8 cellular contexts compared by ENCODE assay signal in genomic region chr10:119080521-119081259, GRCh38. TPM values are rescaled to one million over a fixed set of nuclear protein-coding genes. Genes with fewer than 3 reads are reported as not detected.
DNase-seq lines count a peak whose midpoint lies in the region; ATAC-seq and TF ChIP-seq lines count a peak whose summit lies in the region.

A gene with protein sequence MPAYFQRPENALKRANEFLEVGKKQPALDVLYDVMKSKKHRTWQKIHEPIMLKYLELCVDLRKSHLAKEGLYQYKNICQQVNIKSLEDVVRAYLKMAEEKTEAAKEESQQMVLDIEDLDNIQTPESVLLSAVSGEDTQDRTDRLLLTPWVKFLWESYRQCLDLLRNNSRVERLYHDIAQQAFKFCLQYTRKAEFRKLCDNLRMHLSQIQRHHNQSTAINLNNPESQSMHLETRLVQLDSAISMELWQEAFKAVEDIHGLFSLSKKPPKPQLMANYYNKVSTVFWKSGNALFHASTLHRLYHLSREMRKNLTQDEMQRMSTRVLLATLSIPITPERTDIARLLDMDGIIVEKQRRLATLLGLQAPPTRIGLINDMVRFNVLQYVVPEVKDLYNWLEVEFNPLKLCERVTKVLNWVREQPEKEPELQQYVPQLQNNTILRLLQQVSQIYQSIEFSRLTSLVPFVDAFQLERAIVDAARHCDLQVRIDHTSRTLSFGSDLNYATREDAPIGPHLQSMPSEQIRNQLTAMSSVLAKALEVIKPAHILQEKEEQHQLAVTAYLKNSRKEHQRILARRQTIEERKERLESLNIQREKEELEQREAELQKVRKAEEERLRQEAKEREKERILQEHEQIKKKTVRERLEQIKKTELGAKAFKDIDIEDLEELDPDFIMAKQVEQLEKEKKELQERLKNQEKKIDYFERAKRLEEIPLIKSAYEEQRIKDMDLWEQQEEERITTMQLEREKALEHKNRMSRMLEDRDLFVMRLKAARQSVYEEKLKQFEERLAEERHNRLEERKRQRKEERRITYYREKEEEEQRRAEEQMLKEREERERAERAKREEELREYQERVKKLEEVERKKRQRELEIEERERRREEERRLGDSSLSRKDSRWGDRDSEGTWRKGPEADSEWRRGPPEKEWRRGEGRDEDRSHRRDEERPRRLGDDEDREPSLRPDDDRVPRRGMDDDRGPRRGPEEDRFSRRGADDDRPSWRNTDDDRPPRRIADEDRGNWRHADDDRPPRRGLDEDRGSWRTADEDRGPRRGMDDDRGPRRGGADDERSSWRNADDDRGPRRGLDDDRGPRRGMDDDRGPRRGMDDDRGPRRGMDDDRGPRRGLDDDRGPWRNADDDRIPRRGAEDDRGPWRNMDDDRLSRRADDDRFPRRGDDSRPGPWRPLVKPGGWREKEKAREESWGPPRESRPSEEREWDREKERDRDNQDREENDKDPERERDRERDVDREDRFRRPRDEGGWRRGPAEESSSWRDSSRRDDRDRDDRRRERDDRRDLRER (N-terminal part only) (minus strand): TSS chr10:119080817. CDS start chr10:119080676, 141 bp downstream.

- WGBS in hepatocyte (ENCODE audit: low lambda C conversion rate, missing lambda C conversion rate): under 1% methylated on average over 72 of the region's 74 CpGs
- 0 to 1% methylated on average over 69 to 74 of the region's 74 CpGs for WGBS in aorta, 2 donors

- peaks cover 52% of the 10 kb centered on the region for H3K79me2 ChIP-seq in hepatocyte

- TF ChIP-seq CTCF in astrocyte of the cerebellum (IDR thresholded peaks at IDR 0.05; ENCODE audit: low read depth, low read length, missing control alignments): no peak
- no peak for TF ChIP-seq CTCF in hepatocyte (IDR thresholded peaks at IDR 0.05; ENCODE audit: poor library complexity)

- no peaks in the 10 kb centered on the region for H3K9me2 ChIP-seq in hepatocyte (replicated peaks; ENCODE audit: insufficient read depth)

- H3K27me3 ChIP-seq in hepatocyte (no peaks in the 10 kb centered on the region), aorta (ENCODE audit: control insufficient read depth in 1 of 2, insufficient read depth in 2 of 2, low read length in 1 of 2) (no peaks in the 10 kb centered on the region)

- peaks cover 12% of the 10 kb centered on the region for H3K4me1 ChIP-seq in hepatocyte (ENCODE audit: insufficient read depth)
- H3K4me1 ChIP-seq in aorta (ENCODE audit: control insufficient read depth in 1 of 2, insufficient read depth in 2 of 2, low read length in 2 of 2): no peaks in the 10 kb centered on the region

- peak within 1 kb of the TSS; percentile 72 for H2AFZ ChIP-seq in hepatocyte

- no peaks in the 10 kb centered on the region for H3K9me3 ChIP-seq in hepatocyte (ENCODE audit: low read depth)
- no peaks in the 10 kb centered on the region for H3K9me3 ChIP-seq in aorta (ENCODE audit: control insufficient read depth, low read length)

- H3K4me3 ChIP-seq in astrocyte of the cerebellum (ENCODE audit: low read depth, low read length) (peak within 1 kb of the TSS; percentile 99), hepatocyte (peak within 1 kb of the TSS; percentile 96), aorta (ENCODE audit: low read length in 2 of 2) (peak within 1 kb of the TSS; percentile 72 to 75)

- H4K20me1 ChIP-seq in hepatocyte (ENCODE audit: insufficient read depth, poor library complexity, severe bottlenecking): peaks cover 42% of the 10 kb centered on the region

- in situ Hi-C loops in astrocyte of the cerebellum (cut with HindIII; ENCODE audit: low sequenced_read_pairs): no loop called here

- H3K27ac ChIP-seq in hepatocyte: peak within 1 kb of the TSS; percentile 99
- H3K27ac ChIP-seq in aorta (ENCODE audit: low read depth in 1 of 2, low read length in 2 of 2): peak within 1 kb of the TSS; percentile 85 to 96

- H3K4me2 ChIP-seq in hepatocyte: peak within 1 kb of the TSS; percentile 87

- H3K36me3 ChIP-seq in hepatocyte (replicated peaks; ENCODE audit: insufficient read depth, low read depth) (no peaks in the 10 kb centered on the region), aorta (ENCODE audit: control insufficient read depth in 1 of 2, insufficient read depth in 2 of 2, low read length in 1 of 2) (no peaks in the 10 kb centered on the region)

- ATAC-seq in GM18499 (IDR thresholded peaks at IDR 0.05; ENCODE audit: insufficient read depth, unreplicated experiment): peak; percentile 43
- peak; percentile 82 for ATAC-seq in HG02852 (IDR thresholded peaks at IDR 0.05; ENCODE audit: unreplicated experiment)
- peak; percentile 98 for ATAC-seq in aorta (ENCODE audit: low FRiP score)

- peak; percentile 88 for DNase-seq in NCI-H146 (lab: John Stamatoyannopoulos, UW)
- peak; percentile 80 for DNase-seq in T-helper 22 cell (ENCODE audit: low read depth)
- DNase-seq in astrocyte of the cerebellum (ENCODE audit: low read depth): peak; percentile 68
- DNase-seq in hepatocyte (ENCODE audit: low spot score): peak; percentile 97
- peak; percentile 76 for DNase-seq in renal cortical epithelial cell (ENCODE audit: low read depth)
- peak; percentile 95 to 98 for DNase-seq in aorta

- intact Hi-C loops in aorta (cut with DNase I): no loop called here

RNA-seq across cellular contexts. Expression of the gene that starts here (rescaled TPM):
- 93.7 and 97.2 TPM in 2 replicates for total RNA-seq in hepatocyte
- polyA plus RNA-seq in hepatocyte: 53.2 and 56.6 TPM in 2 replicates
- 96.6 and 180 TPM in 2 replicates for total RNA-seq in renal cortical epithelial cell
- 10 to 100 TPM; 86.7 to 95.1 TPM for total RNA-seq in aorta
- polyA plus RNA-seq in aorta: 10 to 100 TPM; 46.9 to 56.7 TPM

Comparison
In these comparisons a context has a peak if more than half of its experiments do, and no peak if none do; other contexts are left out.
1. Peak in every context shown above with its lines: DNase-seq, ATAC-seq, H3K4me3 ChIP-seq and H3K27ac ChIP-seq.
2. ATAC-seq: peak in every context shown above with its lines; median percentile 98 in aorta; 82 in HG02852; 43 in GM18499.